In the genomic region with DNA sequence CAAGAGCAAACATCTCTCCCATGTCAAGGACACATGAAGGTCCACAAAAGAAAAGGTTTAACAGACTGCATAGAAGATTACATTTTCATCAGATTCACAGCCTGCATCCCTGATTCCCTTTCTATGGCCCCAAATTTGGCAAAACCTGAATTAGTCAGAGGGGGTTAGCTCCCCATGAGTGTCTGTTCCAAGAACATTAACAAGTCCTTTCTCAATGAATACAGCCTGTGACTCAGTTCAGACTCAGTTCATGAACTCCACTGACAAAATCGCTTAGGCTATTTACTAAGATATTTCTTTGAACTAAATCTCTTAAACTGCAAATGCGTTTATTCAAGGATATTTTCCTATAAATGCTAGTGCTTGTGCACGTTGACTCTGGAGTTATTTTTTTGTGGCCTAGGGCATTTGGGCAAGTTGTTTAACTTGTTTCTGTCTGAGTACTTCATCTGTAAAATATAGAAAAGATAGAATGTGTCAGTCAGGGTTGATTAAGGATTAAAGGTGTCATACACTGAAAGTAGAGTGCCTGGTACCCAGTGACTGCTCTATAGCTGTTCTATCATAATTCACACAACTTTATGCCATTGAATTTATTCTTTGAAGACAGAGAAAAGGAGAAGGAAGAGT, we compare ENCODE assay signal across 1 cellular context.
TF ChIP-seq lines count a peak whose summit lies in the region.

No MANE protein-coding gene starts in this region.

TF ChIP-seq in GM23338, 12 proteins besides CTCF, POLR2A, EP300 and RAD21 (continued from another document):
- TF ChIP-seq, protein P1, sequence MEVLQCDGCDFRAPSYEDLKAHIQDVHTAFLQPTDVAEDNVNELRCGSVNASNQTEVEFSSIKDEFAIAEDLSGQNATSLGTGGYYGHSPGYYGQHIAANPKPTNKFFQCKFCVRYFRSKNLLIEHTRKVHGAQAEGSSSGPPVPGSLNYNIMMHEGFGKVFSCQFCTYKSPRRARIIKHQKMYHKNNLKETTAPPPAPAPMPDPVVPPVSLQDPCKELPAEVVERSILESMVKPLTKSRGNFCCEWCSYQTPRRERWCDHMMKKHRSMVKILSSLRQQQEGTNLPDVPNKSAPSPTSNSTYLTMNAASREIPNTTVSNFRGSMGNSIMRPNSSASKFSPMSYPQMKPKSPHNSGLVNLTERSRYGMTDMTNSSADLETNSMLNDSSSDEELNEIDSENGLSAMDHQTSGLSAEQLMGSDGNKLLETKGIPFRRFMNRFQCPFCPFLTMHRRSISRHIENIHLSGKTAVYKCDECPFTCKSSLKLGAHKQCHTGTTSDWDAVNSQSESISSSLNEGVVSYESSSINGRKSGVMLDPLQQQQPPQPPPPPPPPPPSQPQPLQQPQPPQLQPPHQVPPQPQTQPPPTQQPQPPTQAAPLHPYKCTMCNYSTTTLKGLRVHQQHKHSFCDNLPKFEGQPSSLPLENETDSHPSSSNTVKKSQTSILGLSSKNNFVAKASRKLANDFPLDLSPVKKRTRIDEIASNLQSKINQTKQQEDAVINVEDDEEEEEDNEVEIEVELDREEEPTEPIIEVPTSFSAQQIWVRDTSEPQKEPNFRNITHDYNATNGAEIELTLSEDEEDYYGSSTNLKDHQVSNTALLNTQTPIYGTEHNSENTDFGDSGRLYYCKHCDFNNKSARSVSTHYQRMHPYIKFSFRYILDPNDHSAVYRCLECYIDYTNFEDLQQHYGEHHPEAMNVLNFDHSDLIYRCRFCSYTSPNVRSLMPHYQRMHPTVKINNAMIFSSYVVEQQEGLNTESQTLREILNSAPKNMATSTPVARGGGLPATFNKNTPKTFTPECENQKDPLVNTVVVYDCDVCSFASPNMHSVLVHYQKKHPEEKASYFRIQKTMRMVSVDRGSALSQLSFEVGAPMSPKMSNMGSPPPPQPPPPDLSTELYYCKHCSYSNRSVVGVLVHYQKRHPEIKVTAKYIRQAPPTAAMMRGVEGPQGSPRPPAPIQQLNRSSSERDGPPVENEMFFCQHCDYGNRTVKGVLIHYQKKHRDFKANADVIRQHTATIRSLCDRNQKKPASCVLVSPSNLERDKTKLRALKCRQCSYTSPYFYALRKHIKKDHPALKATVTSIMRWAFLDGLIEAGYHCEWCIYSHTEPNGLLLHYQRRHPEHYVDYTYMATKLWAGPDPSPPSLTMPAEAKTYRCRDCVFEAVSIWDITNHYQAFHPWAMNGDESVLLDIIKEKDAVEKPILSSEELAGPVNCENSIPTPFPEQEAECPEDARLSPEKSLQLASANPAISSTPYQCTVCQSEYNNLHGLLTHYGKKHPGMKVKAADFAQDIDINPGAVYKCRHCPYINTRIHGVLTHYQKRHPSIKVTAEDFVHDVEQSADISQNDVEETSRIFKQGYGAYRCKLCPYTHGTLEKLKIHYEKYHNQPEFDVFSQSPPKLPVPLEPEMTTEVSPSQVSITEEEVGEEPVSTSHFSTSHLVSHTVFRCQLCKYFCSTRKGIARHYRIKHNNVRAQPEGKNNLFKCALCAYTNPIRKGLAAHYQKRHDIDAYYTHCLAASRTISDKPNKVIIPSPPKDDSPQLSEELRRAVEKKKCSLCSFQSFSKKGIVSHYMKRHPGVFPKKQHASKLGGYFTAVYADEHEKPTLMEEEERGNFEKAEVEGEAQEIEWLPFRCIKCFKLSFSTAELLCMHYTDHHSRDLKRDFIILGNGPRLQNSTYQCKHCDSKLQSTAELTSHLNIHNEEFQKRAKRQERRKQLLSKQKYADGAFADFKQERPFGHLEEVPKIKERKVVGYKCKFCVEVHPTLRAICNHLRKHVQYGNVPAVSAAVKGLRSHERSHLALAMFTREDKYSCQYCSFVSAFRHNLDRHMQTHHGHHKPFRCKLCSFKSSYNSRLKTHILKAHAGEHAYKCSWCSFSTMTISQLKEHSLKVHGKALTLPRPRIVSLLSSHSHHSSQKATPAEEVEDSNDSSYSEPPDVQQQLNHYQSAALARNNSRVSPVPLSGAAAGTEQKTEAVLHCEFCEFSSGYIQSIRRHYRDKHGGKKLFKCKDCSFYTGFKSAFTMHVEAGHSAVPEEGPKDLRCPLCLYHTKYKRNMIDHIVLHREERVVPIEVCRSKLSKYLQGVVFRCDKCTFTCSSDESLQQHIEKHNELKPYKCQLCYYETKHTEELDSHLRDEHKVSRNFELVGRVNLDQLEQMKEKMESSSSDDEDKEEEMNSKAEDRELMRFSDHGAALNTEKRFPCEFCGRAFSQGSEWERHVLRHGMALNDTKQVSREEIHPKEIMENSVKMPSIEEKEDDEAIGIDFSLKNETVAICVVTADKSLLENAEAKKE (CRISPR knock-in tag; IDR thresholded peaks at IDR 0.05) = no peak
- TF ChIP-seq, protein P2, sequence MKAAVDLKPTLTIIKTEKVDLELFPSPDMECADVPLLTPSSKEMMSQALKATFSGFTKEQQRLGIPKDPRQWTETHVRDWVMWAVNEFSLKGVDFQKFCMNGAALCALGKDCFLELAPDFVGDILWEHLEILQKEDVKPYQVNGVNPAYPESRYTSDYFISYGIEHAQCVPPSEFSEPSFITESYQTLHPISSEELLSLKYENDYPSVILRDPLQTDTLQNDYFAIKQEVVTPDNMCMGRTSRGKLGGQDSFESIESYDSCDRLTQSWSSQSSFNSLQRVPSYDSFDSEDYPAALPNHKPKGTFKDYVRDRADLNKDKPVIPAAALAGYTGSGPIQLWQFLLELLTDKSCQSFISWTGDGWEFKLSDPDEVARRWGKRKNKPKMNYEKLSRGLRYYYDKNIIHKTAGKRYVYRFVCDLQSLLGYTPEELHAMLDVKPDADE (IDR thresholded peaks at IDR 0.05) = no peak
- no peak for TF ChIP-seq JUNB (IDR thresholded peaks at IDR 0.05; ENCODE audit: unreplicated experiment)
- TF ChIP-seq NANOG (IDR thresholded peaks at IDR 0.05; ENCODE audit: borderline replicate concordance) = no peak
- TF ChIP-seq POLR2AphosphoS5 (IDR thresholded peaks at IDR 0.05; ENCODE audit: low read depth) = no peak
- no peak for TF ChIP-seq ZNF114 (CRISPR knock-in tag; IDR thresholded peaks at IDR 0.05)
- TF ChIP-seq ZNF331 (CRISPR knock-in tag; IDR thresholded peaks at IDR 0.05; ENCODE audit: low read depth) = no peak
TF ChIP-seq in GM23338: peak in this region for 0.
